8 cellular contexts compared by ENCODE assay signal in genomic region chr9:89604463-89605180, GRCh38. TPM values are rescaled to one million over a fixed set of nuclear protein-coding genes. Genes with fewer than 3 reads are reported as not detected.
DNase-seq lines count a peak whose midpoint lies in the region; ATAC-seq and TF ChIP-seq lines count a peak whose summit lies in the region.

Gene GADD45G (plus strand): TSS chr9:89605012. CDS start chr9:89605122, 110 bp downstream.

- no peaks in the 10 kb centered on the region for H3K27me3 ChIP-seq in CD4-positive, alpha-beta memory T cell (ENCODE audit: insufficient read depth, low read length)
- H3K27me3 ChIP-seq in GM23248 (replicated peaks; ENCODE audit: insufficient read depth) (peaks cover 6% of the 10 kb centered on the region; the same call in 1 of the 2 replicates), right cardiac atrium (ENCODE audit: control insufficient read depth, insufficient read depth) (no peaks in the 10 kb centered on the region), psoas muscle (ENCODE audit: insufficient read depth in 3 of 3, low read length in 2 of 3) (no peaks in the 10 kb centered on the region)

- peak within 1 kb of the TSS; percentile 57 for H3K27ac ChIP-seq in CD4-positive, alpha-beta memory T cell (ENCODE audit: low read depth, low read length)
- H3K27ac ChIP-seq in GM23248 (peak within 1 kb of the TSS; percentile 58), angular gyrus (ENCODE audit: low read depth, low read length) (peak within 1 kb of the TSS; percentile 88), right cardiac atrium (ENCODE audit: low read length) (peak within 1 kb of the TSS; percentile 74), psoas muscle (peak within 1 kb of the TSS; percentile 93)

- peaks cover 14 to 40% (median 17%) of the 10 kb centered on the region in 4 donors for H3K4me1 Mint-ChIP-seq in CD4-positive, alpha-beta memory T cell
- H3K4me1 Mint-ChIP-seq in T-helper 17 cell: peaks cover 21% of the 10 kb centered on the region

- H3K27me3 Mint-ChIP-seq in CD4-positive, alpha-beta memory T cell: no peaks in the 10 kb centered on the region
- no peaks in the 10 kb centered on the region for H3K27me3 Mint-ChIP-seq in T-helper 17 cell

- ATAC-seq in T-helper 17 cell (peak; percentile 84), right cardiac atrium (peak; percentile 73 to 82), psoas muscle (peak; percentile 58 to 68 (median 64))

- H3K4me1 ChIP-seq in CD4-positive, alpha-beta memory T cell (ENCODE audit: insufficient read depth, low read length): peaks cover 35% of the 10 kb centered on the region
- H3K4me1 ChIP-seq in GM23248 (ENCODE audit: insufficient read depth) (peaks cover 25% of the 10 kb centered on the region; the same call in 1 of the 2 replicates), right cardiac atrium (ENCODE audit: control insufficient read depth, insufficient read depth, low read length) (peaks cover 3% of the 10 kb centered on the region), psoas muscle (peaks cover 39% of the 10 kb centered on the region)

- H3K36me3 Mint-ChIP-seq in CD4-positive, alpha-beta memory T cell: peaks cover 0 to 5% of the 10 kb centered on the region in 2 donors
- no peaks in the 10 kb centered on the region for H3K36me3 Mint-ChIP-seq in T-helper 17 cell (ENCODE audit: low read depth)

- no peaks in the 10 kb centered on the region for H4K20me1 ChIP-seq in GM23248 (ENCODE audit: insufficient read depth)

- H3K9ac ChIP-seq in GM23248: peak within 1 kb of the TSS; percentile 69

- no peak for TF ChIP-seq CTCF in psoas muscle (IDR thresholded peaks at IDR 0.05)

- CTCF ChIA-PET in CD4-positive, alpha-beta memory T cell (lab: Charles Lee; ENCODE audit: partially characterized antibody): interaction anchor here (0.7 to 7.6 kb wide), 6 partner anchors 11 to 502 kb away, joined by 3 to 107 read pairs (median 28); no protein-coding TSS in a partner anchor

- no peaks in the 10 kb centered on the region for H3K9me2 ChIP-seq in GM23248 (ENCODE audit: insufficient read depth)

- H3K4me3 Mint-ChIP-seq in CD4-positive, alpha-beta memory T cell: peak within 1 kb of the TSS; percentile 85 to 97 (median 88)
- peak within 1 kb of the TSS; percentile 95 for H3K4me3 Mint-ChIP-seq in T-helper 17 cell

- in situ Hi-C loops in GM23248 (cut with MboI): loop anchor here (5.0 kb wide), 1 partner anchor 503 kb away; no protein-coding TSS in a partner anchor

- WGBS in GM23248 (ENCODE audit: low coverage in 1 of 2, low lambda C conversion rate in 2 of 2, missing lambda C conversion rate in 2 of 2), 2 experiments: 1 to 2% methylated on average over 41 of the region's 41 CpGs
- under 1% methylated on average over 41 of the region's 41 CpGs for WGBS in right cardiac atrium
- WGBS in psoas muscle, 3 donors: 0 to 1% (median 0%) methylated on average over 35 to 41 of the region's 41 CpGs

- peak within 1 kb of the TSS; percentile 83 for H2AFZ ChIP-seq in GM23248

- peak; percentile 89 to 98 (median 91) for DNase-seq in CD4-positive, alpha-beta memory T cell
- peak; percentile 90 for DNase-seq in GM23248
- DNase-seq in NCI-H1092 treated with DMSO at 0.1 percent for 48 hours (lab: John Stamatoyannopoulos, UW): peak; percentile 96
- peak; percentile 78 to 92 (median 81) for DNase-seq in T-helper 17 cell
- peak; percentile 93 to 97 (median 97) for DNase-seq in right cardiac atrium
- peak; percentile 88 to 94 for DNase-seq in psoas muscle
- peak; percentile 94 for DNase-seq in ureter (ENCODE audit: low spot score)

- H3K9me3 Mint-ChIP-seq in CD4-positive, alpha-beta memory T cell: no peaks in the 10 kb centered on the region

- H3K79me2 ChIP-seq in GM23248 (ENCODE audit: insufficient read depth): no peaks in the 10 kb centered on the region

- intact Hi-C loops in CD4-positive, alpha-beta memory T cell (cut with micrococcal nuclease): loop anchor here (1.0 to 10.0 kb wide), 6 partner anchors 96 to 538 kb away; partner anchors contain the start of genes CKS2 and SECISBP2
- intact Hi-C loops in right cardiac atrium (cut with DNase I) (loop anchor here in 3 of 4 donors (5.0 to 10.0 kb wide), 6 partner anchors 140 to 498 kb away; no protein-coding TSS in a partner anchor), psoas muscle (cut with DNase I) (loop anchor here (2.0 to 10.0 kb wide), 6 partner anchors 34 to 400 kb away; no protein-coding TSS in a partner anchor)

- peak within 1 kb of the TSS; percentile 71 for H3K4me2 ChIP-seq in GM23248 (ENCODE audit: unreplicated experiment)

- peak within 1 kb of the TSS; percentile 81 to 98 (median 86) for H3K27ac Mint-ChIP-seq in CD4-positive, alpha-beta memory T cell
- H3K27ac Mint-ChIP-seq in T-helper 17 cell: peak within 1 kb of the TSS; percentile 91

- no peaks in the 10 kb centered on the region for H3K9me3 ChIP-seq in CD4-positive, alpha-beta memory T cell (ENCODE audit: control insufficient read depth in 1 of 2, low read length in 2 of 2)
- no peaks in the 10 kb centered on the region for H3K9me3 ChIP-seq in GM23248 (ENCODE audit: low read depth)
- no peaks in the 10 kb centered on the region for H3K9me3 ChIP-seq in T-helper 17 cell (ENCODE audit: control insufficient read depth, low read length, poor library complexity, severe bottlenecking)
- H3K9me3 ChIP-seq in right cardiac atrium (ENCODE audit: control insufficient read depth, low read length): no peaks in the 10 kb centered on the region
- H3K9me3 ChIP-seq in psoas muscle: no peaks in the 10 kb centered on the region

- H3F3A ChIP-seq in GM23248 (ENCODE audit: insufficient read depth): peaks cover 13% of the 10 kb centered on the region

- POLR2A ChIA-PET in CD4-positive, alpha-beta memory T cell (lab: Charles Lee; ENCODE audit: partially characterized antibody): interaction anchor here (0.7 to 2.5 kb wide), 6 partner anchors 10 to 294 kb away, joined by 3 to 19 read pairs (median 3); no protein-coding TSS in a partner anchor

- peak within 1 kb of the TSS; percentile 57 to 79 for H3K4me3 ChIP-seq in CD4-positive, alpha-beta memory T cell (ENCODE audit: low read length in 2 of 2)
- peak within 1 kb of the TSS; percentile 63 for H3K4me3 ChIP-seq in GM23248
- peak within 1 kb of the TSS; percentile 74 for H3K4me3 ChIP-seq in right cardiac atrium (ENCODE audit: low read length)
- H3K4me3 ChIP-seq in psoas muscle: peak within 1 kb of the TSS; percentile 82

- no peaks in the 10 kb centered on the region for H3K36me3 ChIP-seq in CD4-positive, alpha-beta memory T cell (ENCODE audit: insufficient read depth, low read length)
- H3K36me3 ChIP-seq in GM23248 (ENCODE audit: low read depth) (no peaks in the 10 kb centered on the region), psoas muscle (ENCODE audit: insufficient read depth in 1 of 2, low read depth in 1 of 2) (no peaks in the 10 kb centered on the region)

RNA-seq across cellular contexts. Expression of gene GADD45G, which starts in this region (rescaled TPM):
- total RNA-seq in CD4-positive, alpha-beta memory T cell: 1 to 10 TPM; 2.4 to 2.9 TPM
- under 1 TPM in 1 of 2 donors, not detected in 1; 0.96 TPM for polyA plus RNA-seq in CD4-positive, alpha-beta memory T cell
- 0.54 TPM in 1 of 2 replicates, not detected in the other for total RNA-seq in GM23248 (2014; rRNA removed; shearing (Covaris generic))
- polyA plus RNA-seq in GM23248 (2016; fragmentation: Nextera tagmentation; extraction: Ambion mirVana) (1.0 and 1.2 TPM in 2 replicates), right cardiac atrium (157 TPM), psoas muscle (100 to 1,000 TPM in 2 of 3 donors, 10 to 100 TPM in 1; 30.7 to 288 (median 189) TPM)
- total RNA-seq in T-helper 17 cell (10 to 100 TPM; 14.3 to 15.1 TPM), right cardiac atrium (100 to 1,000 TPM in 2 of 4 donors, 10 to 100 TPM in 2; 27.6 to 133 (median 69.8) TPM), psoas muscle (100 to 1,000 TPM in 1 of 4 donors, 10 to 100 TPM in 2, 1 to 10 TPM in 1; 2.4 to 185 (median 13.8) TPM), ureter (6.2 TPM)

Comparison
In these comparisons a context has a peak if more than half of its experiments do, and no peak if none do; other contexts are left out.
1. Peak in every context shown above with its lines: DNase-seq, ATAC-seq, H3K4me3 ChIP-seq and H3K27ac ChIP-seq.
2. RNA of gene GADD45G (polyA plus RNA-seq): 30.7 to 288 TPM in psoas muscle and 157 TPM in right cardiac atrium (single experiment); 1.0 to 1.2 TPM in GM23248 and 0.96 TPM in CD4-positive, alpha-beta memory T cell; every median in the first group is over 10 times any median in the second.